1 cellular context compared by ENCODE assay signal in genomic region chr10:101567165-101568006, GRCh38.
TF ChIP-seq lines count a peak whose summit lies in the region.

No MANE protein-coding gene starts in this region.

TF ChIP-seq in H1, 55 proteins besides CTCF, POLR2A, EP300 and RAD21:
- no peak for TF ChIP-seq YY1 (IDR thresholded peaks at IDR 0.05; ENCODE audit: low read depth, low read length)
- TF ChIP-seq KDM1A (IDR thresholded peaks at IDR 0.05; ENCODE audit: borderline replicate concordance, low read length): no peak
- no peak for TF ChIP-seq FOSL1 (IDR thresholded peaks at IDR 0.05; ENCODE audit: insufficient read depth, low read depth, low read length)
- no peak for TF ChIP-seq CREB1 (IDR thresholded peaks at IDR 0.05)
- TF ChIP-seq SP2 (IDR thresholded peaks at IDR 0.05; ENCODE audit: low read length): no peak
- no peak for TF ChIP-seq ATF3 (IDR thresholded peaks at IDR 0.05; ENCODE audit: insufficient read depth, low read depth, low read length)
- TF ChIP-seq RXRA (IDR thresholded peaks at IDR 0.05; ENCODE audit: insufficient read depth, low read depth, low read length): no peak
- TF ChIP-seq TAF1 (IDR thresholded peaks at IDR 0.05; ENCODE audit: low read depth, low read length): no peak
- no peak for TF ChIP-seq SIRT6 (IDR thresholded peaks at IDR 0.05; ENCODE audit: low read length)
- TF ChIP-seq POLR2AphosphoS5 (IDR thresholded peaks at IDR 0.05; ENCODE audit: low read depth, low read length): no peak
- no peak for TF ChIP-seq CHD7 (IDR thresholded peaks at IDR 0.05; ENCODE audit: insufficient replicate concordance, low read length)
- no peak for TF ChIP-seq SP1 (IDR thresholded peaks at IDR 0.05; ENCODE audit: low read depth, low read length)
- no peak for TF ChIP-seq SUZ12 (IDR thresholded peaks at IDR 0.05; ENCODE audit: low read length)
- no peak for TF ChIP-seq BCL11A (IDR thresholded peaks at IDR 0.05; ENCODE audit: low read depth in 2 of 2, low read length in 2 of 2)
- TF ChIP-seq TAF7 (optimal IDR thresholded peaks at IDR 0.05; ENCODE audit: borderline replicate concordance, low read depth, low read length): no peak
- no peak for TF ChIP-seq CTBP2 (IDR thresholded peaks at IDR 0.05; ENCODE audit: borderline replicate concordance, insufficient read depth, insufficient read length, low read length)
- TF ChIP-seq SAP30 (IDR thresholded peaks at IDR 0.05; ENCODE audit: insufficient read depth, insufficient replicate concordance, low read length): no peak
- TF ChIP-seq PHF8 (conservative IDR thresholded peaks at IDR 0.05; ENCODE audit: low read depth, low read length): no peak
- TF ChIP-seq KDM5A (IDR thresholded peaks at IDR 0.05; ENCODE audit: low read length): no peak
